ENCODE assay signal across 28 cellular contexts in the genomic region with DNA sequence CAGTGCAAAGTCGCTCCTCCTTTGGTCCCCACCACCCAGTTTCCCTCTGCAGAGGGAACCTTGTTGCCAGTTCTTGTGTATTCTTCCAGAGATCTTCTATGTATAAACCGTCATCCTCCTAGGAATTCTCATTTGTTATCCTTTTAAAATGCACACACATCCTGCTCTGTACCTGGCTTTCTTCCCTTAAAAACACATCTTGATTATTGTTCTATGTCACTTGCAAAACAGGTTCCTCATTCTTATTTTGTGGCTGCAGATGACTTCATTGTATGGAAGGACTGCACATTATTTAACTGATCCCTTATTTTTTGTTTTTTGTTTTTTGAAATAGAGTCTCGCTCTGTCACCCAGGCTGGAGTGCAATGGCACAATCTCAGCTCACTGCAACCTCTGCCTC. TPM values are rescaled to one million over a fixed set of nuclear protein-coding genes. Genes with fewer than 3 reads are reported as not detected.
"Had no signal": no experiment of that assay in that cellular context is flagged by ENCODE, and none has a peak within 500 bp of the region (broad histone marks: within the 10 kb centered on the region; RNA-seq: fewer than 3 reads in every experiment).

No MANE protein-coding gene starts in this region.

- FAIRE-seq: endothelial cell of umbilical vein, pancreas, small intestine had no signal

- H3K4me1 Mint-ChIP-seq: immature natural killer cell had no signal

- H3K4me3 Mint-ChIP-seq: immature natural killer cell; memory B cell; naive B cell; natural killer cell treated with Interleukin-12 subunit alpha and Interleukin-12 subunit beta and Interleukin-15 and Interleukin-18, amount 100 ng/mL, for 72 hours; neural crest cell had no signal

- H3K36me3 Mint-ChIP-seq: immature natural killer cell; memory B cell; natural killer cell treated with Interleukin-12 subunit alpha and Interleukin-12 subunit beta and Interleukin-15 and Interleukin-18, amount 100 ng/mL, for 72 hours had no signal

- ATAC-seq: natural killer cell treated with Interleukin-12 subunit alpha and Interleukin-12 subunit beta and Interleukin-15 and Interleukin-18, amount 100 ng/mL, for 72 hours; pancreas; upper lobe of right lung had no signal

- H3K4me1 ChIP-seq: pancreas, right lobe of liver, upper lobe of right lung, uterus had no signal

- H3K4me3 ChIP-seq: coronary artery, esophagus muscularis mucosa, lung, mucosa of descending colon, pancreas, right lobe of liver, stomach, testis, tibial artery, upper lobe of right lung, uterus had no signal

- H3K27ac Mint-ChIP-seq: immature natural killer cell; memory B cell; natural killer cell treated with Interleukin-12 subunit alpha and Interleukin-12 subunit beta and Interleukin-15 and Interleukin-18, amount 100 ng/mL, for 72 hours had no signal

- H3K27me3 ChIP-seq: pancreas, right lobe of liver, testis, uterus had no signal

- H3K36me3 ChIP-seq: esophagus muscularis mucosa, neutrophil, pancreas, right lobe of liver, stomach, tibial artery, upper lobe of right lung, uterus had no signal

- H3K9me3 ChIP-seq: esophagus muscularis mucosa, mucosa of descending colon, neutrophil, pancreas, right lobe of liver, stomach, testis, tibial artery, upper lobe of right lung, uterus had no signal

- H3K27ac ChIP-seq: coronary artery, esophagus muscularis mucosa, neutrophil, pancreas, right lobe of liver, stomach, testis, tibial artery, upper lobe of right lung, uterus had no signal

- DNase-seq: dermis blood vessel endothelial cell; effector memory CD4-positive, alpha-beta T cell; foreskin melanocyte; hypothalamus; immature natural killer cell; islet precursor cell; naive B cell; pancreas; right lobe of liver; small intestine; stimulated activated CD4-positive, alpha-beta T cell treated with anti-CD3 and anti-CD28 coated beads, Interleukin-15, amount 100 ng/mL, for 24 hours; stimulated activated CD4-positive, alpha-beta T cell treated with anti-CD3 and anti-CD28 coated beads, Interleukin-4, amount 100 ng/mL, for 1 hour; stimulated activated CD8-positive, alpha-beta memory T cell treated with anti-CD3 and anti-CD28 coated beads, Interleukin-4, amount 100 ng/mL, for 48 hours; stimulated activated naive CD4-positive, alpha-beta T cell; stomach; testis; tibial artery; upper lobe of right lung; uterus had no signal

- H3K9me3 Mint-ChIP-seq: memory B cell; natural killer cell treated with Interleukin-12 subunit alpha and Interleukin-12 subunit beta and Interleukin-15 and Interleukin-18, amount 100 ng/mL, for 72 hours; neural crest cell had no signal

RNA-seq across cellular contexts. Expression of gene SYT7, which starts 26.6 kb away (rescaled TPM):
- total RNA-seq: natural killer cell treated with Interleukin-12 subunit alpha and Interleukin-12 subunit beta and Interleukin-15 and Interleukin-18, amount 100 ng/mL, for 72 hours had no signal
- polyA plus RNA-seq: immature natural killer cell had no signal
